ENCODE assay signal across 2 cellular contexts in the genomic region with DNA sequence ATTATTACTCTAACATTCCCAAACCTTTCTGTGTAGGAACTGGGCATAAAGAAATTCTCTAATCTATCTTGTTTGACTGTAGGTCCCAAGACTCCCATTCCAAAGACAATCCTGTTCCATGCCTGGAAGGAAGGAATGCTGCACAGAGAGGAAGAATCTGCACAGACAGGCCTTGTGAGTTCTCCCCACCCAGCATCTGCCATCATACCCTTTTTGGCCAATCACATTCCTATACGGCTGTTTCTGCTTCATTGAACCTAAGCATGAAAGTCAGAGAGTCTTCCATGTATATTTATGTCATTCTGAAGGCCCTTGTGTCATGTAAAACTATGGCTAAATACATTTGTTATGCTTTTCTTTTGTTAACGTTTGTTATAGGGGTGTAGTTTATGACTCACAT.
TF ChIP-seq lines count a peak whose summit lies in the region.

No MANE protein-coding gene starts in this region.

TF ChIP-seq in GM23338, 12 proteins besides CTCF, POLR2A, EP300 and RAD21 (continued from another document):
- TF ChIP-seq, protein P1, sequence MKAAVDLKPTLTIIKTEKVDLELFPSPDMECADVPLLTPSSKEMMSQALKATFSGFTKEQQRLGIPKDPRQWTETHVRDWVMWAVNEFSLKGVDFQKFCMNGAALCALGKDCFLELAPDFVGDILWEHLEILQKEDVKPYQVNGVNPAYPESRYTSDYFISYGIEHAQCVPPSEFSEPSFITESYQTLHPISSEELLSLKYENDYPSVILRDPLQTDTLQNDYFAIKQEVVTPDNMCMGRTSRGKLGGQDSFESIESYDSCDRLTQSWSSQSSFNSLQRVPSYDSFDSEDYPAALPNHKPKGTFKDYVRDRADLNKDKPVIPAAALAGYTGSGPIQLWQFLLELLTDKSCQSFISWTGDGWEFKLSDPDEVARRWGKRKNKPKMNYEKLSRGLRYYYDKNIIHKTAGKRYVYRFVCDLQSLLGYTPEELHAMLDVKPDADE (IDR thresholded peaks at IDR 0.05) = no peak
- no peak for TF ChIP-seq CREB1 (CRISPR knock-in tag; IDR thresholded peaks at IDR 0.05; ENCODE audit: low read depth)
- no peak for TF ChIP-seq EZH2 (IDR thresholded peaks at IDR 0.05; ENCODE audit: low read depth, unreplicated experiment)
- no peak for TF ChIP-seq POLR2AphosphoS5 (IDR thresholded peaks at IDR 0.05; ENCODE audit: low read depth)
- TF ChIP-seq NANOG (IDR thresholded peaks at IDR 0.05; ENCODE audit: borderline replicate concordance) = no peak
- TF ChIP-seq ZNF114 (CRISPR knock-in tag; IDR thresholded peaks at IDR 0.05) = no peak
- TF ChIP-seq, protein P2, sequence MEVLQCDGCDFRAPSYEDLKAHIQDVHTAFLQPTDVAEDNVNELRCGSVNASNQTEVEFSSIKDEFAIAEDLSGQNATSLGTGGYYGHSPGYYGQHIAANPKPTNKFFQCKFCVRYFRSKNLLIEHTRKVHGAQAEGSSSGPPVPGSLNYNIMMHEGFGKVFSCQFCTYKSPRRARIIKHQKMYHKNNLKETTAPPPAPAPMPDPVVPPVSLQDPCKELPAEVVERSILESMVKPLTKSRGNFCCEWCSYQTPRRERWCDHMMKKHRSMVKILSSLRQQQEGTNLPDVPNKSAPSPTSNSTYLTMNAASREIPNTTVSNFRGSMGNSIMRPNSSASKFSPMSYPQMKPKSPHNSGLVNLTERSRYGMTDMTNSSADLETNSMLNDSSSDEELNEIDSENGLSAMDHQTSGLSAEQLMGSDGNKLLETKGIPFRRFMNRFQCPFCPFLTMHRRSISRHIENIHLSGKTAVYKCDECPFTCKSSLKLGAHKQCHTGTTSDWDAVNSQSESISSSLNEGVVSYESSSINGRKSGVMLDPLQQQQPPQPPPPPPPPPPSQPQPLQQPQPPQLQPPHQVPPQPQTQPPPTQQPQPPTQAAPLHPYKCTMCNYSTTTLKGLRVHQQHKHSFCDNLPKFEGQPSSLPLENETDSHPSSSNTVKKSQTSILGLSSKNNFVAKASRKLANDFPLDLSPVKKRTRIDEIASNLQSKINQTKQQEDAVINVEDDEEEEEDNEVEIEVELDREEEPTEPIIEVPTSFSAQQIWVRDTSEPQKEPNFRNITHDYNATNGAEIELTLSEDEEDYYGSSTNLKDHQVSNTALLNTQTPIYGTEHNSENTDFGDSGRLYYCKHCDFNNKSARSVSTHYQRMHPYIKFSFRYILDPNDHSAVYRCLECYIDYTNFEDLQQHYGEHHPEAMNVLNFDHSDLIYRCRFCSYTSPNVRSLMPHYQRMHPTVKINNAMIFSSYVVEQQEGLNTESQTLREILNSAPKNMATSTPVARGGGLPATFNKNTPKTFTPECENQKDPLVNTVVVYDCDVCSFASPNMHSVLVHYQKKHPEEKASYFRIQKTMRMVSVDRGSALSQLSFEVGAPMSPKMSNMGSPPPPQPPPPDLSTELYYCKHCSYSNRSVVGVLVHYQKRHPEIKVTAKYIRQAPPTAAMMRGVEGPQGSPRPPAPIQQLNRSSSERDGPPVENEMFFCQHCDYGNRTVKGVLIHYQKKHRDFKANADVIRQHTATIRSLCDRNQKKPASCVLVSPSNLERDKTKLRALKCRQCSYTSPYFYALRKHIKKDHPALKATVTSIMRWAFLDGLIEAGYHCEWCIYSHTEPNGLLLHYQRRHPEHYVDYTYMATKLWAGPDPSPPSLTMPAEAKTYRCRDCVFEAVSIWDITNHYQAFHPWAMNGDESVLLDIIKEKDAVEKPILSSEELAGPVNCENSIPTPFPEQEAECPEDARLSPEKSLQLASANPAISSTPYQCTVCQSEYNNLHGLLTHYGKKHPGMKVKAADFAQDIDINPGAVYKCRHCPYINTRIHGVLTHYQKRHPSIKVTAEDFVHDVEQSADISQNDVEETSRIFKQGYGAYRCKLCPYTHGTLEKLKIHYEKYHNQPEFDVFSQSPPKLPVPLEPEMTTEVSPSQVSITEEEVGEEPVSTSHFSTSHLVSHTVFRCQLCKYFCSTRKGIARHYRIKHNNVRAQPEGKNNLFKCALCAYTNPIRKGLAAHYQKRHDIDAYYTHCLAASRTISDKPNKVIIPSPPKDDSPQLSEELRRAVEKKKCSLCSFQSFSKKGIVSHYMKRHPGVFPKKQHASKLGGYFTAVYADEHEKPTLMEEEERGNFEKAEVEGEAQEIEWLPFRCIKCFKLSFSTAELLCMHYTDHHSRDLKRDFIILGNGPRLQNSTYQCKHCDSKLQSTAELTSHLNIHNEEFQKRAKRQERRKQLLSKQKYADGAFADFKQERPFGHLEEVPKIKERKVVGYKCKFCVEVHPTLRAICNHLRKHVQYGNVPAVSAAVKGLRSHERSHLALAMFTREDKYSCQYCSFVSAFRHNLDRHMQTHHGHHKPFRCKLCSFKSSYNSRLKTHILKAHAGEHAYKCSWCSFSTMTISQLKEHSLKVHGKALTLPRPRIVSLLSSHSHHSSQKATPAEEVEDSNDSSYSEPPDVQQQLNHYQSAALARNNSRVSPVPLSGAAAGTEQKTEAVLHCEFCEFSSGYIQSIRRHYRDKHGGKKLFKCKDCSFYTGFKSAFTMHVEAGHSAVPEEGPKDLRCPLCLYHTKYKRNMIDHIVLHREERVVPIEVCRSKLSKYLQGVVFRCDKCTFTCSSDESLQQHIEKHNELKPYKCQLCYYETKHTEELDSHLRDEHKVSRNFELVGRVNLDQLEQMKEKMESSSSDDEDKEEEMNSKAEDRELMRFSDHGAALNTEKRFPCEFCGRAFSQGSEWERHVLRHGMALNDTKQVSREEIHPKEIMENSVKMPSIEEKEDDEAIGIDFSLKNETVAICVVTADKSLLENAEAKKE (CRISPR knock-in tag; IDR thresholded peaks at IDR 0.05) = no peak
TF ChIP-seq in GM23338: peak in this region for 0.

TF ChIP-seq in WTC11, 78 proteins besides CTCF, POLR2A, EP300 and RAD21 (continued from another document):
- TF ChIP-seq, protein P3, sequence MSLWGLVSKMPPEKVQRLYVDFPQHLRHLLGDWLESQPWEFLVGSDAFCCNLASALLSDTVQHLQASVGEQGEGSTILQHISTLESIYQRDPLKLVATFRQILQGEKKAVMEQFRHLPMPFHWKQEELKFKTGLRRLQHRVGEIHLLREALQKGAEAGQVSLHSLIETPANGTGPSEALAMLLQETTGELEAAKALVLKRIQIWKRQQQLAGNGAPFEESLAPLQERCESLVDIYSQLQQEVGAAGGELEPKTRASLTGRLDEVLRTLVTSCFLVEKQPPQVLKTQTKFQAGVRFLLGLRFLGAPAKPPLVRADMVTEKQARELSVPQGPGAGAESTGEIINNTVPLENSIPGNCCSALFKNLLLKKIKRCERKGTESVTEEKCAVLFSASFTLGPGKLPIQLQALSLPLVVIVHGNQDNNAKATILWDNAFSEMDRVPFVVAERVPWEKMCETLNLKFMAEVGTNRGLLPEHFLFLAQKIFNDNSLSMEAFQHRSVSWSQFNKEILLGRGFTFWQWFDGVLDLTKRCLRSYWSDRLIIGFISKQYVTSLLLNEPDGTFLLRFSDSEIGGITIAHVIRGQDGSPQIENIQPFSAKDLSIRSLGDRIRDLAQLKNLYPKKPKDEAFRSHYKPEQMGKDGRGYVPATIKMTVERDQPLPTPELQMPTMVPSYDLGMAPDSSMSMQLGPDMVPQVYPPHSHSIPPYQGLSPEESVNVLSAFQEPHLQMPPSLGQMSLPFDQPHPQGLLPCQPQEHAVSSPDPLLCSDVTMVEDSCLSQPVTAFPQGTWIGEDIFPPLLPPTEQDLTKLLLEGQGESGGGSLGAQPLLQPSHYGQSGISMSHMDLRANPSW (CRISPR knock-in tag; conservative IDR thresholded peaks at IDR 0.05; ENCODE audit: low read depth) = no peak
